Comparison of ENCODE assay signal across 1 cellular context in genomic region chr13:38348890-38349289, GRCh38.
TF ChIP-seq lines count a peak whose summit lies in the region.

No MANE protein-coding gene starts in this region.

TF ChIP-seq in K562, 482 proteins besides CTCF, POLR2A, EP300 and RAD21 (continued from another document):
- TF ChIP-seq, protein P1, sequence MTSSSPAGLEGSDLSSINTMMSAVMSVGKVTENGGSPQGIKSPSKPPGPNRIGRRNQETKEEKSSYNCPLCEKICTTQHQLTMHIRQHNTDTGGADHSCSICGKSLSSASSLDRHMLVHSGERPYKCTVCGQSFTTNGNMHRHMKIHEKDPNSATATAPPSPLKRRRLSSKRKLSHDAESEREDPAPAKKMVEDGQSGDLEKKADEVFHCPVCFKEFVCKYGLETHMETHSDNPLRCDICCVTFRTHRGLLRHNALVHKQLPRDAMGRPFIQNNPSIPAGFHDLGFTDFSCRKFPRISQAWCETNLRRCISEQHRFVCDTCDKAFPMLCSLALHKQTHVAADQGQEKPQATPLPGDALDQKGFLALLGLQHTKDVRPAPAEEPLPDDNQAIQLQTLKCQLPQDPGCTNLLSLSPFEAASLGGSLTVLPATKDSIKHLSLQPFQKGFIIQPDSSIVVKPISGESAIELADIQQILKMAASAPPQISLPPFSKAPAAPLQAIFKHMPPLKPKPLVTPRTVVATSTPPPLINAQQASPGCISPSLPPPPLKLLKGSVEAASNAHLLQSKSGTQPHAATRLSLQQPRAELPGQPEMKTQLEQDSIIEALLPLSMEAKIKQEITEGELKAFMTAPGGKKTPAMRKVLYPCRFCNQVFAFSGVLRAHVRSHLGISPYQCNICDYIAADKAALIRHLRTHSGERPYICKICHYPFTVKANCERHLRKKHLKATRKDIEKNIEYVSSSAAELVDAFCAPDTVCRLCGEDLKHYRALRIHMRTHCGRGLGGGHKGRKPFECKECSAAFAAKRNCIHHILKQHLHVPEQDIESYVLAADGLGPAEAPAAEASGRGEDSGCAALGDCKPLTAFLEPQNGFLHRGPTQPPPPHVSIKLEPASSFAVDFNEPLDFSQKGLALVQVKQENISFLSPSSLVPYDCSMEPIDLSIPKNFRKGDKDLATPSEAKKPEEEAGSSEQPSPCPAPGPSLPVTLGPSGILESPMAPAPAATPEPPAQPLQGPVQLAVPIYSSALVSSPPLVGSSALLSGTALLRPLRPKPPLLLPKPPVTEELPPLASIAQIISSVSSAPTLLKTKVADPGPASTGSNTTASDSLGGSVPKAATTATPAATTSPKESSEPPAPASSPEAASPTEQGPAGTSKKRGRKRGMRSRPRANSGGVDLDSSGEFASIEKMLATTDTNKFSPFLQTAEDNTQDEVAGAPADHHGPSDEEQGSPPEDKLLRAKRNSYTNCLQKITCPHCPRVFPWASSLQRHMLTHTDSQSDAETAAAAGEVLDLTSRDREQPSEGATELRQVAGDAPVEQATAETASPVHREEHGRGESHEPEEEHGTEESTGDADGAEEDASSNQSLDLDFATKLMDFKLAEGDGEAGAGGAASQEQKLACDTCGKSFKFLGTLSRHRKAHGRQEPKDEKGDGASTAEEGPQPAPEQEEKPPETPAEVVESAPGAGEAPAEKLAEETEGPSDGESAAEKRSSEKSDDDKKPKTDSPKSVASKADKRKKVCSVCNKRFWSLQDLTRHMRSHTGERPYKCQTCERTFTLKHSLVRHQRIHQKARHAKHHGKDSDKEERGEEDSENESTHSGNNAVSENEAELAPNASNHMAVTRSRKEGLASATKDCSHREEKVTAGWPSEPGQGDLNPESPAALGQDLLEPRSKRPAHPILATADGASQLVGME (CRISPR knock-in tag; IDR thresholded peaks at IDR 0.05), result no peak
- TF ChIP-seq TRIM28 (IDR thresholded peaks at IDR 0.05) (no peak), GATAD2B (IDR thresholded peaks at IDR 0.05; ENCODE audit: borderline replicate concordance) (no peak)
